ENCODE assay signal across 19 cellular contexts in genomic region chr5:106331415-106331814, GRCh38.
A peak's percentile ranks its signal among the peaks of the same experiment; 100 is the strongest.
DNase-seq lines count a peak whose midpoint lies in the region; ATAC-seq and TF ChIP-seq lines count a peak whose summit lies in the region.
"Had no signal": no experiment of that assay in that cellular context is flagged by ENCODE, and none has a peak within 500 bp of the region (broad histone marks: within the 10 kb centered on the region; RNA-seq: fewer than 3 reads in every experiment).

No MANE protein-coding gene starts in this region.

- no peak for TF ChIP-seq RAD21 in SK-N-SH (IDR thresholded peaks at IDR 0.05; ENCODE audit: low read length)

- TF ChIP-seq CTCF in SK-N-SH (IDR thresholded peaks at IDR 0.05) (no peak; the same call in 1 of the 2 replicates), smooth muscle cell (IDR thresholded peaks at IDR 0.05; ENCODE audit: borderline replicate concordance, insufficient read depth, poor library complexity, severe bottlenecking) (no peak)

- 0 out of 2 replicates have a peak, but pooled peaks cover 5% of the 10 kb centered on the region for H3K9me3 ChIP-seq in SK-N-SH
- no peaks in the 10 kb centered on the region for H3K9me3 ChIP-seq in smooth muscle cell (replicated peaks; ENCODE audit: low read depth)
- H3K9me3 ChIP-seq: right lobe of liver, testis had no signal

- no peaks in the 10 kb centered on the region for H3K27me3 Mint-ChIP-seq in T-helper 2 cell treated with Interferon-gamma antibody and Interleukin-4, amounts not matched to agents 5 μg/mL and 100 μg/mL, for 36 hours (ENCODE audit: low read depth)
- H3K27me3 Mint-ChIP-seq: CD4-positive, alpha-beta T cell had no signal

- H4K20me1 ChIP-seq in SK-N-SH (ENCODE audit: insufficient read depth) = no peaks in the 10 kb centered on the region
- H4K20me1 ChIP-seq in smooth muscle cell (ENCODE audit: low read depth) = no peaks in the 10 kb centered on the region

- WGBS in SK-N-SH (ENCODE audit: low lambda C conversion rate) = 44% methylated on average over 2 of the region's 2 CpGs
- WGBS in smooth muscle cell (ENCODE audit: low lambda C conversion rate) = 33% methylated on average over 2 of the region's 2 CpGs

- TF ChIP-seq EP300 in SK-N-SH (IDR thresholded peaks at IDR 0.05; ENCODE audit: borderline replicate concordance in 1 of 2, low read depth in 1 of 2, low read length in 1 of 2) = peak in 1 of 2 experiments; percentile 91; a peak in 2 of 4 replicates

- no peak overlapping the region for H3K9ac ChIP-seq in SK-N-SH
- H3K9ac ChIP-seq in smooth muscle cell (ENCODE audit: low read depth) = no peak overlapping the region

- no peaks in the 10 kb centered on the region; a peak in 1 of 4 replicates for H3K4me1 ChIP-seq in SK-N-SH (ENCODE audit: control insufficient read depth in 1 of 2, insufficient read depth in 2 of 2, low read depth in 1 of 2, low read length in 1 of 2)
- no peaks in the 10 kb centered on the region for H3K4me1 ChIP-seq in smooth muscle cell (ENCODE audit: low read depth)
- H3K4me1 ChIP-seq: right lobe of liver, testis had no signal

- H3K9me3 Mint-ChIP-seq in T-helper 2 cell treated with Interferon-gamma antibody and Interleukin-4, amounts not matched to agents 5 μg/mL and 100 μg/mL, for 36 hours = peaks cover 26% of the 10 kb centered on the region

- no peak overlapping the region for H3K4me3 ChIP-seq in SK-N-SH (ENCODE audit: low read depth in 2 of 2, low read length in 1 of 2)
- no peak overlapping the region for H3K4me3 ChIP-seq in smooth muscle cell
- H3K4me3 ChIP-seq: right lobe of liver, testis had no signal

- H3K4me3 Mint-ChIP-seq in T-helper 2 cell treated with Interferon-gamma antibody and Interleukin-4, amounts not matched to agents 5 μg/mL and 100 μg/mL, for 36 hours = no peak overlapping the region
- H3K4me3 Mint-ChIP-seq: activated naive CD4-positive, alpha-beta T cell treated with anti-CD3 and anti-CD28 coated beads for 36 hours; CD4-positive, alpha-beta T cell had no signal

- H3K27ac ChIP-seq in SK-N-SH (ENCODE audit: low read depth in 2 of 2, low read length in 1 of 2) (peak overlapping the region in 1 of 2 experiments; percentile 60; a peak in 2 of 4 replicates), smooth muscle cell (ENCODE audit: low read depth) (peak overlapping the region; percentile 64)
- H3K27ac ChIP-seq: right lobe of liver, testis had no signal

- POLR2A ChIA-PET in SK-N-SH (lab: Yijun Ruan, JAX) = no interaction called here

- no peaks in the 10 kb centered on the region for H3K27me3 ChIP-seq in SK-N-SH (ENCODE audit: insufficient read depth)
- no peaks in the 10 kb centered on the region for H3K27me3 ChIP-seq in smooth muscle cell (ENCODE audit: low read depth)
- H3K27me3 ChIP-seq: right lobe of liver, testis had no signal

- H3K27ac Mint-ChIP-seq in T-helper 2 cell treated with Interferon-gamma antibody and Interleukin-4, amounts not matched to agents 5 μg/mL and 100 μg/mL, for 36 hours = no peak overlapping the region
- H3K27ac Mint-ChIP-seq: activated naive CD4-positive, alpha-beta T cell treated with anti-CD3 and anti-CD28 coated beads for 36 hours; CD4-positive, alpha-beta T cell had no signal

- ATAC-seq in HG02973 (IDR thresholded peaks at IDR 0.05; ENCODE audit: unreplicated experiment) = no peak
- ATAC-seq: esophagus mucosa, left colon, right lobe of liver had no signal

- no peaks in the 10 kb centered on the region for H3K9me2 ChIP-seq in SK-N-SH

- H3K79me2 ChIP-seq in SK-N-SH (ENCODE audit: insufficient read depth) = no peaks in the 10 kb centered on the region
- H3K79me2 ChIP-seq in smooth muscle cell (ENCODE audit: low read depth) = no peaks in the 10 kb centered on the region

- H3K36me3 ChIP-seq in SK-N-SH (replicated peaks in 1 of 2; ENCODE audit: control insufficient read depth in 1 of 2, insufficient read depth in 2 of 2, low read length in 1 of 2) (no peaks in the 10 kb centered on the region), smooth muscle cell (ENCODE audit: low read depth) (no peaks in the 10 kb centered on the region)
- H3K36me3 ChIP-seq: right lobe of liver had no signal

- peaks cover 7% of the 10 kb centered on the region for H3F3A ChIP-seq in SK-N-SH (replicated peaks; ENCODE audit: insufficient read depth)
- H3F3A ChIP-seq in smooth muscle cell (ENCODE audit: low read depth) = no peaks in the 10 kb centered on the region

- H3K4me1 Mint-ChIP-seq in T-helper 2 cell treated with Interferon-gamma antibody and Interleukin-4, amounts not matched to agents 5 μg/mL and 100 μg/mL, for 36 hours (ENCODE audit: low read depth) = no peaks in the 10 kb centered on the region

- H2AFZ ChIP-seq in SK-N-SH (ENCODE audit: low read depth) (no peak overlapping the region), smooth muscle cell (ENCODE audit: low read depth) (peak overlapping the region; percentile 41)

- H3K36me3 Mint-ChIP-seq in T-helper 2 cell treated with Interferon-gamma antibody and Interleukin-4, amounts not matched to agents 5 μg/mL and 100 μg/mL, for 36 hours (ENCODE audit: low read depth) = no peaks in the 10 kb centered on the region

- H3K4me2 ChIP-seq in SK-N-SH = no peak overlapping the region
- H3K4me2 ChIP-seq in smooth muscle cell = no peak overlapping the region

- DNase-seq in ELR (ENCODE audit: low read depth) = peak; percentile 68
- no peak for DNase-seq in SK-N-SH
- DNase-seq in fibroblast of peridontal ligament (ENCODE audit: extremely low read depth) = peak; percentile 99
- DNase-seq in smooth muscle cell (lab: John Stamatoyannopoulos, UW; ENCODE audit: unreplicated experiment) = no peak
- DNase-seq in T-helper 2 cell treated with Interferon-gamma antibody and Interleukin-4, amounts not matched to agents 5 μg/mL and 100 μg/mL, for 36 hours (ENCODE audit: low spot score) = no peak
- DNase-seq in SW480 (ENCODE audit: low spot score) = no peak
- DNase-seq: activated naive CD4-positive, alpha-beta T cell treated with anti-CD3 and anti-CD28 coated beads for 36 hours; CD4-positive, alpha-beta T cell; left colon; NCI-H1694 treated with DMSO at 0.1 percent for 48 hours; NCI-H446 treated with DMSO at 0.1 percent for 48 hours; occipital lobe; right lobe of liver; Right ventricle myocardium superior; stimulated activated CD4-positive, alpha-beta T cell treated with anti-CD3 and anti-CD28 coated beads, Interleukin-4, amount 100 ng/mL, for 1 hour; T1000; testis had no signal

- CTCF ChIA-PET in SK-N-SH (lab: Yijun Ruan, JAX) = no interaction called here

TF ChIP-seq in SK-N-SH, 30 proteins besides CTCF, POLR2A, EP300 and RAD21 (continues in another document):
- TF ChIP-seq JUND (IDR thresholded peaks at IDR 0.05) = peak; percentile 87
- no peak for TF ChIP-seq RFX5 (IDR thresholded peaks at IDR 0.05; ENCODE audit: low read length)
- TF ChIP-seq USF2 (IDR thresholded peaks at IDR 0.05; ENCODE audit: borderline replicate concordance, low read depth, low read length) = no peak
- TF ChIP-seq FOXM1 (IDR thresholded peaks at IDR 0.05; ENCODE audit: low read depth) = no peak
- peak; percentile 89 for TF ChIP-seq MEF2A (IDR thresholded peaks at IDR 0.05; ENCODE audit: borderline replicate concordance, low read depth)
- TF ChIP-seq REST (IDR thresholded peaks at IDR 0.05; ENCODE audit: low read depth, low read length) = no peak
- peak; percentile 86 for TF ChIP-seq PBX3 (IDR thresholded peaks at IDR 0.05)
- no peak for TF ChIP-seq SMC3 (IDR thresholded peaks at IDR 0.05; ENCODE audit: low read depth, low read length)
- peak; percentile 99 for TF ChIP-seq TCF12 (IDR thresholded peaks at IDR 0.05)

Comparison
In these comparisons a context has a peak if more than half of its experiments do, and no peak if none do; other contexts are left out.
1. DNase-seq: peak in ELR (single experiment) and fibroblast of peridontal ligament (single experiment); none in SK-N-SH (single experiment), smooth muscle cell (single experiment), T-helper 2 cell treated with Interferon-gamma antibody and Interleukin-4, amounts not matched to agents 5 μg/mL and 100 μg/mL, for 36 hours (single experiment) and SW480 (single experiment).